In genomic region chr7:101560856-101561255, GRCh38 we compare ENCODE assay signal across 18 cellular contexts.
"Had no signal": no experiment of that assay in that cellular context is flagged by ENCODE, and none has a peak within 500 bp of the region (broad histone marks: within the 10 kb centered on the region; RNA-seq: fewer than 3 reads in every experiment).

No MANE protein-coding gene starts in this region.

- H3K9me3 ChIP-seq: body of pancreas, left lung, tibial artery, uterus had no signal

- ATAC-seq: body of pancreas; foreskin keratinocyte; heart right ventricle; left lung; naive thymus-derived CD8-positive, alpha-beta T cell; stimulated activated memory B cell treated with anti-CD40 and anti-IgM and Interleukin-4, amounts not matched to agents 10 μg/mL and 1 μg/mL and 100 μg/mL, for 72 hours had no signal

- H3K36me3 ChIP-seq: heart right ventricle, left lung, tibial artery, uterus had no signal

- H3K4me3 ChIP-seq: body of pancreas, heart right ventricle, left lung, tibial artery, uterus had no signal

- H3K27ac ChIP-seq: body of pancreas, foreskin keratinocyte, heart right ventricle, left lung, parathyroid adenoma, tibial artery, uterus had no signal

- DNase-seq: activated CD4-positive, alpha-beta memory T cell treated with anti-CD3 and anti-CD28 coated beads, Interleukin-2, amount 10 ng/mL, durations not matched to agents 7 days and 5 days; activated CD4-positive, alpha-beta T cell treated with anti-CD3 and anti-CD28 coated beads for 4 hours; activated gamma-delta T cell treated with Interleukin-2 at 50 U/mL for 16 hours; activated naive CD8-positive, alpha-beta T cell treated with anti-CD3 and anti-CD28 coated beads for 36 hours; amygdala; effector memory CD4-positive, alpha-beta T cell; foreskin keratinocyte; heart right ventricle; mammary epithelial cell; naive thymus-derived CD8-positive, alpha-beta T cell; retina; T-helper 2 cell had no signal

- H3K4me1 ChIP-seq: body of pancreas, foreskin keratinocyte, left lung, parathyroid adenoma, tibial artery, uterus had no signal
